ENCODE assay signal across 8 cellular contexts in the genomic region with DNA sequence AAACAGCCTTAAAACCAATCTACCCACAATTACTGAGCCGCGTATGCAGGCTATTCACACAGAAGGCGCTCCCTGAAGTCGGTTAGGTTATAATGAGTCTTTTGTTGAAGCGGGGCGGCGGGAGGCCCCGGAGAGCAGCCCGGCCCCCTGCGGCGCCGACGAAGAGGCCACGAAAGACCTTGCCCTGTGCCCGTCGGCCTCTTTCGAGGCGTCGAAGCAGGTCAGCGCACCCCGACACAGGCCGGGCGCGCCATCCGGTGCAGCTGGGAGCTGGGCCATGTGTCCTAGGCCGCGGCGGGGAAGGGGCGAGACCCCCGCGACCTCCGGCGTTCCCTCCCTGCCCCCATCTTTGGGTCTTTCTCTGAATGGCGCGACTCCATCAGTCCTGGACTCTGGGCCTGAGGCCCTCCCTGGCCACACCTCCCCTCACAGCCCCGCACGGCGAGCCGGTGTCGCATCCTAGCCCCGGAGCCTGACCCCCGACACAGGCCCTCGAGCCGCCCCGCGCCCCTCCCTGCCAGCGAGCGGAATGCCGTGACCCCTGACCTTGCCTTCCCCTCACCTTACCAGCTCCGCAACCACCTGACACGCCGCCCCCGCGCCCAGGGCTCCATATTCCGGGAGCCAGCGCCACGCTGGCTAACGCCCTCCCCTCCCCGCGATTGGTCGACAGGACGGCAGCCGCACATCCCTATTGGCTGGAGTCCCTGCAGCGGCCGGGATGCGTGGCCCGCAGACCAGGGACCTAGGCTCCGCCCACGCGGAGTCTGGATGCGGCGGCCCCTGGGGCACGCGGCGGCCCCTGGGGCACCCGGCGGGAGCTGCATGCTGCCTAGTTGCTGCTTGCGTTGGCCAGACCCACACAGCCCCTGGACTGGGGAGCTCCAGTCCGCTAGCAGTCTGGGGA. TPM values are rescaled to one million over a fixed set of nuclear protein-coding genes. Genes with fewer than 3 reads are reported as not detected.
DNase-seq lines count a peak whose midpoint lies in the region; ATAC-seq, FAIRE-seq and TF ChIP-seq lines count a peak whose summit lies in the region.

TSS of gene SLC11A2 (minus strand) at position 637 of the 907 bp plus-strand sequence. CDS start 15,656 bp downstream, outside the sequence.

- TF ChIP-seq EP300 in HepG2 (IDR thresholded peaks at IDR 0.05; ENCODE audit: low read depth in 2 of 2, low read length in 2 of 2) (peak in 1 of 2 experiments; percentile 77; a peak in 1 of 4 replicates), HepG2 (CRISPR knock-in tag; IDR thresholded peaks at IDR 0.05; ENCODE audit: borderline replicate concordance) (no peak; the same call in 1 of the 2 replicates)

- peak; percentile 86 for ATAC-seq in GM19395 (IDR thresholded peaks at IDR 0.05; ENCODE audit: unreplicated experiment)
- peak; percentile 70 for ATAC-seq in HG03565 (IDR thresholded peaks at IDR 0.05; ENCODE audit: unreplicated experiment)
- ATAC-seq in HepG2 = peak; percentile 91

- H3K36me3 ChIP-seq in HepG2 (replicated peaks in 1 of 2; ENCODE audit: control insufficient read depth in 1 of 2, insufficient read depth in 2 of 2, low read length in 2 of 2) = 0 out of 5 replicates have a peak, but pooled peaks cover 0 to under 1% of the 10 kb centered on the region in 2 experiments

- H4K20me1 ChIP-seq in HepG2 (ENCODE audit: insufficient read depth, low read length) = no peaks in the 10 kb centered on the region

- peak; percentile 73 to 83 for TF ChIP-seq POLR2A in HepG2 (IDR thresholded peaks at IDR 0.05; ENCODE audit: insufficient read depth in 1 of 2, low read depth in 2 of 2, low read length in 2 of 2)

- no peaks in the 10 kb centered on the region for H3K9me3 ChIP-seq in HepG2 (ENCODE audit: low read length)

- no peaks in the 10 kb centered on the region; a peak in 1 of 5 replicates for H3K27me3 ChIP-seq in HepG2 (ENCODE audit: control insufficient read depth in 1 of 2, insufficient read depth in 2 of 2, low read length in 2 of 2)

- DNase-seq in CD14-positive monocyte (ENCODE audit: low spot score) (peak; percentile 90), NCI-H774 (lab: John Stamatoyannopoulos, UW) (peak; percentile 98), dermis blood vessel endothelial cell (peak; percentile 96), HepG2 (ENCODE audit: low spot score) (peak; percentile 94)
- DNase-seq in activated CD4-positive, alpha-beta T cell treated with anti-CD3 and anti-CD28 coated beads, Interleukin-2, amount 50 U/mL, for 4 hours = peak; percentile 90 to 91
- DNase-seq in stimulated activated CD4-positive, alpha-beta T cell treated with anti-CD3 and anti-CD28 coated beads, Interleukin-2, amount 100 ng/mL, for 48 hours = peak; percentile 92

- FAIRE-seq in HepG2 (lab: Jason Lieb, UNC) = peak; percentile 36

- WGBS in HepG2 (ENCODE audit: low lambda C conversion rate) = 4% methylated on average over 9 of the region's 79 CpGs

- TF ChIP-seq CTCF in CD14-positive monocyte (IDR thresholded peaks at IDR 0.05) (peak; percentile 18), HepG2 (CRISPR knock-in tag; IDR thresholded peaks at IDR 0.05) (peak; percentile 8)

- peaks cover 0 to 3% of the 10 kb centered on the region in 2 donors for H3K36me3 Mint-ChIP-seq in CD14-positive monocyte

- H3K27me3 Mint-ChIP-seq in CD14-positive monocyte (ENCODE audit: low read depth in 3 of 3) = peaks cover 3 to 5% (median 3%) of the 10 kb centered on the region in 3 donors

- H3K4me1 ChIP-seq in HepG2 (ENCODE audit: insufficient read depth, low read length) = peaks cover 74% of the 10 kb centered on the region

- POLR2A ChIA-PET in HepG2 (lab: Yijun Ruan, JAX) = interaction anchor here (0.7 to 4.4 kb wide), 29 partner anchors 8 to 315 kb away, joined by 3 to 30 read pairs (median 5); partner anchors contain the start of genes ATF1, CSRNP2, DAZAP2 and LETMD1

- H3K4me3 Mint-ChIP-seq in CD14-positive monocyte = peak within 1 kb of the TSS; percentile 94 to 98

- peak within 1 kb of the TSS; percentile 89 for H3K4me2 ChIP-seq in HepG2 (ENCODE audit: low read depth, low read length)

- H3K27ac Mint-ChIP-seq in CD14-positive monocyte = peak within 1 kb of the TSS; percentile 95 to 99 (median 97)

- peak; percentile 42 for TF ChIP-seq RAD21 in HepG2 (CRISPR knock-in tag; IDR thresholded peaks at IDR 0.05)

- peak within 1 kb of the TSS; percentile 59 to 79 (median 79) for H3K4me3 ChIP-seq in HepG2 (replicated peaks in 1 of 3; ENCODE audit: insufficient read depth in 1 of 3, low read depth in 2 of 3, low read length in 3 of 3)

- CTCF ChIA-PET in HepG2 (lab: Yijun Ruan, JAX; ENCODE audit: low intra/inter-chr PET ratio, low total read pairs) = no interaction called here

- no peak within 1 kb of the TSS for H2AFZ ChIP-seq in HepG2 (ENCODE audit: low read length)

- peaks cover 62% of the 10 kb centered on the region for H3K4me1 Mint-ChIP-seq in CD14-positive monocyte

- peaks cover 0 to 7% (median 3%) of the 10 kb centered on the region in 7 donors for H3K9me3 Mint-ChIP-seq in CD14-positive monocyte

- in situ Hi-C loops in HepG2 (cut with HindIII; ENCODE audit: extremely low pct_ligation_motif_present, low pct_unique_long_range_greater_than_20kb) = loop anchor here (10.0 kb wide), 1 partner anchor 201 kb away; no protein-coding TSS in a partner anchor

- peaks cover 43% of the 10 kb centered on the region for H3K79me2 ChIP-seq in HepG2 (ENCODE audit: insufficient read depth, low read length)

- H3K9ac ChIP-seq in HepG2 (ENCODE audit: insufficient read depth, low read depth, low read length) = peak within 1 kb of the TSS; percentile 95

- no TSS peak for BruUV-seq in HepG2 (replicated peaks; lab: Mats Ljungman, UMichigan)

- peak within 1 kb of the TSS; percentile 99 for H3K27ac ChIP-seq in HepG2 (ENCODE audit: extremely low read length, insufficient read depth, low read length)

- intact Hi-C loops in CD14-positive monocyte (cut with micrococcal nuclease) (loop anchor here (2.0 to 5.0 kb wide), 3 partner anchors 17 to 263 kb away; no protein-coding TSS in a partner anchor), HepG2 (cut with micrococcal nuclease; ENCODE audit: unreplicated experiment) (loop anchor here (1.0 to 10.0 kb wide), 3 partner anchors 45 to 1901 kb away; no protein-coding TSS in a partner anchor)

TF ChIP-seq in HepG2, 621 proteins besides CTCF, POLR2A, EP300 and RAD21 (continues in another document):
- no peak for TF ChIP-seq SOX6 (IDR thresholded peaks at IDR 0.05)
- peak; percentile 84 for TF ChIP-seq SOX6 (CRISPR knock-in tag; IDR thresholded peaks at IDR 0.05)
- TF ChIP-seq ZNF570 (CRISPR knock-in tag; IDR thresholded peaks at IDR 0.05; ENCODE audit: borderline replicate concordance) = no peak
- TF ChIP-seq ZNF660 (CRISPR knock-in tag; IDR thresholded peaks at IDR 0.05; ENCODE audit: borderline replicate concordance, low read depth) = peak; percentile 24; the same call in 1 of the 2 replicates
- peak; percentile 75; the same call in 1 of the 2 replicates for TF ChIP-seq ZNF576 (CRISPR knock-in tag; IDR thresholded peaks at IDR 0.05)
- TF ChIP-seq, protein P1, sequence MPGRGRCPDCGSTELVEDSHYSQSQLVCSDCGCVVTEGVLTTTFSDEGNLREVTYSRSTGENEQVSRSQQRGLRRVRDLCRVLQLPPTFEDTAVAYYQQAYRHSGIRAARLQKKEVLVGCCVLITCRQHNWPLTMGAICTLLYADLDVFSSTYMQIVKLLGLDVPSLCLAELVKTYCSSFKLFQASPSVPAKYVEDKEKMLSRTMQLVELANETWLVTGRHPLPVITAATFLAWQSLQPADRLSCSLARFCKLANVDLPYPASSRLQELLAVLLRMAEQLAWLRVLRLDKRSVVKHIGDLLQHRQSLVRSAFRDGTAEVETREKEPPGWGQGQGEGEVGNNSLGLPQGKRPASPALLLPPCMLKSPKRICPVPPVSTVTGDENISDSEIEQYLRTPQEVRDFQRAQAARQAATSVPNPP (CRISPR knock-in tag; IDR thresholded peaks at IDR 0.05) = no peak
- peak; percentile 92 for TF ChIP-seq ZMAT3 (CRISPR knock-in tag; conservative IDR thresholded peaks at IDR 0.05)
- TF ChIP-seq, protein P2, sequence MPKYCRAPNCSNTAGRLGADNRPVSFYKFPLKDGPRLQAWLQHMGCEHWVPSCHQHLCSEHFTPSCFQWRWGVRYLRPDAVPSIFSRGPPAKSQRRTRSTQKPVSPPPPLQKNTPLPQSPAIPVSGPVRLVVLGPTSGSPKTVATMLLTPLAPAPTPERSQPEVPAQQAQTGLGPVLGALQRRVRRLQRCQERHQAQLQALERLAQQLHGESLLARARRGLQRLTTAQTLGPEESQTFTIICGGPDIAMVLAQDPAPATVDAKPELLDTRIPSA (CRISPR knock-in tag; IDR thresholded peaks at IDR 0.05; ENCODE audit: borderline replicate concordance) = peak; percentile 97

RNA-seq across cellular contexts. Expression of gene SLC11A2, which starts in this region (rescaled TPM):
- polyA plus RNA-seq in CD14-positive monocyte = 10 to 100 TPM; 11.7 to 14.9 TPM
- 33.9 and 36.8 TPM in 2 replicates for total RNA-seq in dermis blood vessel endothelial cell
- 46.0 and 71.7 TPM in 2 replicates for total RNA-seq in HepG2 (2016; rRNA removed; fragmentation: Illumina TruSeq; extraction: Trizol)
- 12.8 and 15.2 TPM in 2 replicates for total RNA-seq in HepG2 (2016; cell fraction: cytosol; rRNA removed; fragmentation: Illumina TruSeq; extraction: Trizol; ENCODE audit: low read depth)
- total RNA-seq in HepG2 (2016; cell fraction: insoluble cytoplasmic fraction; rRNA removed; fragmentation: Illumina TruSeq; extraction: Trizol) = 46.0 and 72.7 TPM in 2 replicates
- total RNA-seq in HepG2 (2016; cell fraction: membrane; rRNA removed; fragmentation: Illumina TruSeq; extraction: Trizol) = 27.2 and 30.1 TPM in 2 replicates
- 88.4 and 99.6 TPM in 2 replicates for total RNA-seq in HepG2 (2016; cell fraction: nucleus; rRNA removed; fragmentation: Illumina TruSeq; extraction: Trizol)
- polyA plus RNA-seq in HepG2 (2011; rRNA removed) = 69.0 and 77.0 TPM in 2 replicates
- 49.4 and 74.9 TPM in 2 replicates for polyA plus RNA-seq in HepG2 (2011; cell fraction: cytosol; rRNA removed)
- 104 and 109 TPM in 2 replicates for polyA plus RNA-seq in HepG2 (2011; cell fraction: nucleus; rRNA removed)
- 45.2 and 67.1 TPM in 2 replicates for polyA plus RNA-seq in HepG2 (2012)
- polyA plus RNA-seq in HepG2 (2016; cell fraction: cytosol; fragmentation: Illumina TruSeq; extraction: Trizol; ENCODE audit: low read depth) = 4.6 and 4.8 TPM in 2 replicates
- 28.1 and 31.7 TPM in 2 replicates for polyA plus RNA-seq in HepG2 (2016; cell fraction: insoluble cytoplasmic fraction; fragmentation: Illumina TruSeq; extraction: Trizol; ENCODE audit: low read depth)
- polyA plus RNA-seq in HepG2 (2016; cell fraction: membrane; fragmentation: Illumina TruSeq; extraction: Trizol; ENCODE audit: low read depth) = 11.2 and 12.2 TPM in 2 replicates
- polyA plus RNA-seq in HepG2 (2016; cell fraction: nucleus; fragmentation: Illumina TruSeq; extraction: Trizol; ENCODE audit: insufficient read depth, low read depth) = 95.3 and 96.3 TPM in 2 replicates
- polyA minus RNA-seq in HepG2 (2011; rRNA and poly(A)+ RNA removed; ENCODE audit: low replicate concordance) = 122 and 227 TPM in 2 replicates
- polyA minus RNA-seq in HepG2 (2011; cell fraction: cytosol; rRNA and poly(A)+ RNA removed) = 58.3 and 68.0 TPM in 2 replicates
- 136 and 147 TPM in 2 replicates for polyA minus RNA-seq in HepG2 (2011; cell fraction: nucleus; rRNA and poly(A)+ RNA removed)

Comparison
In these comparisons a context has a peak if more than half of its experiments do, and no peak if none do; other contexts are left out.
1. Peak in every context shown above with its lines: DNase-seq, ATAC-seq, H3K4me3 ChIP-seq and H3K27ac ChIP-seq.